Comparison of ENCODE assay signal across 1 cellular context in genomic region chr3:10515884-10516495, GRCh38.
TF ChIP-seq lines count a peak whose summit lies in the region.

No MANE protein-coding gene starts in this region.

TF ChIP-seq in HepG2, 621 proteins besides CTCF, POLR2A, EP300 and RAD21 (continued from another document):
- TF ChIP-seq ZNF597 (CRISPR knock-in tag; IDR thresholded peaks at IDR 0.05) (no peak), KDM5A (IDR thresholded peaks at IDR 0.05; ENCODE audit: borderline replicate concordance, low read length) (no peak), SMC3 (IDR thresholded peaks at IDR 0.05; ENCODE audit: low read length) (peak; percentile 51; the same call in 1 of the 2 replicates), MAFG (CRISPR knock-in tag; IDR thresholded peaks at IDR 0.05) (no peak), ZNF704 (CRISPR knock-in tag; IDR thresholded peaks at IDR 0.05; ENCODE audit: borderline replicate concordance) (no peak), UBTF (CRISPR knock-in tag; IDR thresholded peaks at IDR 0.05) (no peak)
